ENCODE assay signal across 29 cellular contexts in the genomic region with DNA sequence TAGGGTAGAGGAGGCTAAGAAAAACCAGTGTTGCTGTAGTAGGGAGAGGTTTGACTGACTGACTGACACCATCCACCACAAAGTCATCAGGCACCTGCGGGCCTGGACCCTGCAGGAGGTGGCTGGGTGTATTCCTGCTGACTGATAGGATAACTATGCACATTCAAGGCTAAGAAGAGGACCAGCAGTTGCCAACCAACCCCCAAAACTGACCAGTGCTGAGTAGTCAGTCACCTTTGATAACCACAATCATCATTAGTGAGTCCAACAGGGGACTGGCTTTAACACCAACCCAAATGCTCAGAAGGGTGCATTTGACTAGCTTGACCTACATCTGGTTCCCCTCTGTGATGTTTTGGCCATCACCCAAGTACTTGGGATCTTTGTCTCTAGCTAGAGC.
"Had no signal": no experiment of that assay in that cellular context is flagged by ENCODE, and none has a peak within 500 bp of the region (broad histone marks: within the 10 kb centered on the region; RNA-seq: fewer than 3 reads in every experiment).

No MANE protein-coding gene starts in this region.

- ATAC-seq: heart right ventricle; left lung; mucosa of descending colon; natural killer cell treated with Interleukin-12 subunit alpha and Interleukin-12 subunit beta and Interleukin-15 and Interleukin-18, amount 100 ng/mL, for 72 hours; sciatic nerve; stimulated activated effector memory CD8-positive, alpha-beta T cell treated with anti-CD3 and anti-CD28 coated beads, Interleukin-12 subunit alpha, Interleukin-12 subunit beta, amount 100 ng/mL, for 72 hours had no signal

- H3K36me3 ChIP-seq: breast epithelium, esophagus muscularis mucosa, heart right ventricle, left lung, prostate gland, tibial nerve had no signal

- H3K4me1 ChIP-seq: breast epithelium, esophagus muscularis mucosa, left lung, prostate gland, stomach, tibial nerve had no signal

- H3K36me3 Mint-ChIP-seq: stimulated activated effector memory CD8-positive, alpha-beta T cell treated with anti-CD3 and anti-CD28 coated beads, Interleukin-12 subunit alpha, Interleukin-12 subunit beta, amount 100 ng/mL, for 72 hours had no signal

- H3K27me3 ChIP-seq: breast epithelium, esophagus muscularis mucosa, heart right ventricle, left lung, tibial nerve had no signal

- H3K27ac Mint-ChIP-seq: activated CD4-positive, alpha-beta memory T cell treated with anti-CD3 and anti-CD28 coated beads for 36 hours; activated CD4-positive, alpha-beta T cell treated with anti-CD3 and anti-CD28 coated beads, Interleukin-2, amount 10 ng/mL, durations not matched to agents 24 days and 14 days; activated T-cell treated with anti-CD3 and anti-CD28 coated beads, Interleukin-2, amount 50 U/mL, for 24 hours; natural killer cell treated with Interleukin-12 subunit alpha and Interleukin-12 subunit beta and Interleukin-15 and Interleukin-18, amount 100 ng/mL, for 72 hours; stimulated activated effector memory CD8-positive, alpha-beta T cell treated with anti-CD3 and anti-CD28 coated beads, Interleukin-12 subunit alpha, Interleukin-12 subunit beta, amount 100 ng/mL, for 72 hours; T-helper 1 cell treated with Interleukin-12 subunit alpha and Interleukin-12 subunit beta and Interleukin-4 antibody, amounts not matched to agents 30 μg/mL and 1 μg/mL, for 36 hours had no signal

- H3K27ac ChIP-seq: breast epithelium, esophagus muscularis mucosa, heart right ventricle, left lung, prostate gland, skin epidermis, stomach, tibial nerve had no signal

- H3K4me3 ChIP-seq: breast epithelium, esophagus muscularis mucosa, heart right ventricle, left lung, lung, mucosa of descending colon, prostate gland, skin epidermis, stomach, tibial nerve had no signal

- FAIRE-seq: TTC549 had no signal

- H3K4me3 Mint-ChIP-seq: activated CD4-positive, alpha-beta memory T cell treated with anti-CD3 and anti-CD28 coated beads for 36 hours; activated CD4-positive, alpha-beta T cell treated with anti-CD3 and anti-CD28 coated beads, Interleukin-2, amount 10 ng/mL, durations not matched to agents 24 days and 14 days; activated T-cell treated with anti-CD3 and anti-CD28 coated beads, Interleukin-2, amount 50 U/mL, for 24 hours; natural killer cell treated with Interleukin-12 subunit alpha and Interleukin-12 subunit beta and Interleukin-15 and Interleukin-18, amount 100 ng/mL, for 72 hours; stimulated activated effector memory CD8-positive, alpha-beta T cell treated with anti-CD3 and anti-CD28 coated beads, Interleukin-12 subunit alpha, Interleukin-12 subunit beta, amount 100 ng/mL, for 72 hours; T-helper 1 cell treated with Interleukin-12 subunit alpha and Interleukin-12 subunit beta and Interleukin-4 antibody, amounts not matched to agents 30 μg/mL and 1 μg/mL, for 36 hours had no signal

- DNase-seq: activated CD4-positive, alpha-beta memory T cell treated with anti-CD3 and anti-CD28 coated beads for 36 hours; activated CD4-positive, alpha-beta T cell treated with anti-CD3 and anti-CD28 coated beads, Interleukin-2, amount 10 ng/mL, durations not matched to agents 24 days and 14 days; activated CD4-positive, CD25-positive, alpha-beta regulatory T cell treated with anti-CD3 and anti-CD28 coated beads, Interleukin-2, amount 50 U/mL, for 72 hours; activated CD8-positive, alpha-beta memory T cell treated with anti-CD3 and anti-CD28 coated beads, Interleukin-2, amount 50 U/mL, for 48 hours; activated gamma-delta T cell treated with Interleukin-2 at 50 U/mL for 16 hours; activated naive CD4-positive, alpha-beta T cell treated with anti-CD3 and anti-CD28 coated beads, Interleukin-2, amount 50 U/mL, for 16 hours; activated T-cell treated with anti-CD3 and anti-CD28 coated beads, Interleukin-2, amount 50 U/mL, for 24 hours; amniotic stem cell; central memory CD4-positive, alpha-beta T cell; foreskin melanocyte; heart right ventricle; kidney glomerular epithelial cell; left lung; mucosa of descending colon; retina; stimulated activated CD4-positive, alpha-beta T cell treated with anti-CD3 and anti-CD28 coated beads, Interleukin-4, amount 100 ng/mL, for 24 hours; stomach; T-helper 9 cell had no signal

- H3K9me3 ChIP-seq: prostate gland had no signal

- H3K9me3 Mint-ChIP-seq: natural killer cell treated with Interleukin-12 subunit alpha and Interleukin-12 subunit beta and Interleukin-15 and Interleukin-18, amount 100 ng/mL, for 72 hours had no signal
